ENCODE assay signal across 8 cellular contexts in the genomic region with DNA sequence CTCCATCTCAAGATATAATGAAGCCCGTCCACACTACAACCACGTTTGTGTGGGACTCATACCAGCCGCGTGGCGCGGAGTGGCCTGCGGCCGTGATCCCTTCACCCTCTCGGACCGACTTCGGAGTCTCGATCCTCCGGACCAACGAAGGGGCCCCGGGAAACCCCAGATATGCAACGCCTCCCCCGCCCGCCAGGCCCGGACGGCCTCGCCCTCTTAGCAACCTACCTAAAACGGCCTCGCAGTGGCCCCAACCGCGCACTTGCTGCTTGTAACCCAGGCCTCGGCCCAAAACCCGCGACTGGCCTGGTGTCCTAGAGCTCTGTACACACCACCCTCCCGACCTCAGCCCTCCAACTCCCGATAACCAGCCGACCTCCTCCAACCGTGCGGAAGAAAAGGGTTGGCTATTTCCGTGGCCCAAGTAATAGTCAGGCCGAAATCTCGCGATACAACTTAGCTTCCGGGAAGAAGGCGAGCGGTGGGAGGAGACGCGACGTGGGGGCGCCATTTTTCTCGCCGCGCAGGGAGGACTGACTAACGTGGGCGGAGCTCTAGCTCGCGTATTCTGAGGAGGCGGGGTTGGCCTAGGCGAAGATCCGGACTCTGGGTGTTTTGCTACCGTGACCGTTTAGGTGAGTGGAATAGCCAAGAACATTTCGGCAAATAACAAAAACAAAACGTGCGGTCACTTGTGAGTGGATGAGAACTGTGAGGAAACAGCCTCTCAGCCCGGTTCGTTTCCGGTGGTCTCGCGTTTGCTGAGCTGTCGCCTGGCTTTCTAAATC. TPM values are rescaled to one million over a fixed set of nuclear protein-coding genes. Genes with fewer than 3 reads are reported as not detected.
DNase-seq lines count a peak whose midpoint lies in the region; ATAC-seq, FAIRE-seq and TF ChIP-seq lines count a peak whose summit lies in the region.

A gene (plus strand): TSS at position 579 of the 788 bp plus-strand sequence. CDS start 5,722 bp downstream, outside the sequence.
A gene with protein sequence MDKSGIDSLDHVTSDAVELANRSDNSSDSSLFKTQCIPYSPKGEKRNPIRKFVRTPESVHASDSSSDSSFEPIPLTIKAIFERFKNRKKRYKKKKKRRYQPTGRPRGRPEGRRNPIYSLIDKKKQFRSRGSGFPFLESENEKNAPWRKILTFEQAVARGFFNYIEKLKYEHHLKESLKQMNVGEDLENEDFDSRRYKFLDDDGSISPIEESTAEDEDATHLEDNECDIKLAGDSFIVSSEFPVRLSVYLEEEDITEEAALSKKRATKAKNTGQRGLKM (minus strand): TSS at position 402 of the 788 bp plus-strand sequence. CDS start 2,191 bp downstream, outside the sequence.

- peak; percentile 97 for FAIRE-seq in GM19239 (lab: Jason Lieb, UNC)

- H3K9me3 ChIP-seq in BE2C: no peaks in the 10 kb centered on the region

- DNase-seq in BE2C (peak; percentile 98), GM19239 (ENCODE audit: insufficient read length, low spot score) (peak; percentile 53), NCI-H524 treated with DMSO at 0.1 percent for 48 hours (lab: John Stamatoyannopoulos, UW) (peak; percentile 76)
- peak; percentile 95 to 97 for DNase-seq in activated CD4-positive, alpha-beta T cell treated with anti-CD3 and anti-CD28 coated beads for 4 hours
- DNase-seq in stimulated activated CD4-positive, alpha-beta T cell treated with anti-CD3 and anti-CD28 coated beads, Interleukin-1b, Interleukin-23, amount 100 ng/mL, for 4 hours (ENCODE audit: low read depth in 2 of 2): peak; percentile 85 to 95

- peak within 1 kb of the TSS; percentile 92 for H3K4me3 ChIP-seq in BE2C (ENCODE audit: low read depth, low read length)

- H3K36me3 ChIP-seq in BE2C: peaks cover 48% of the 10 kb centered on the region

- TF ChIP-seq CTCF in BE2C (IDR thresholded peaks at IDR 0.05; ENCODE audit: low read depth, low read length): no peak

- ATAC-seq in HG03457 (IDR thresholded peaks at IDR 0.05; ENCODE audit: unreplicated experiment): peak; percentile 91

- H3K27me3 ChIP-seq in BE2C (no peaks in the 10 kb centered on the region), layer of hippocampus (ENCODE audit: control insufficient read depth, insufficient read depth, low read length) (no peaks in the 10 kb centered on the region)

- H3K4me1 ChIP-seq in BE2C: no peaks in the 10 kb centered on the region

- H3K27ac ChIP-seq in cingulate gyrus (ENCODE audit: low read depth, low read length): peak within 1 kb of the TSS; percentile 81
- peak within 1 kb of the TSS; percentile 88 for H3K27ac ChIP-seq in layer of hippocampus (ENCODE audit: low read depth, low read length)

RNA-seq across cellular contexts. Expression of the first gene that starts in this region (rescaled TPM):
- 27.2 TPM for polyA plus RNA-seq in BE2C (2012; ENCODE audit: insufficient read depth, insufficient read length, low read depth)

RNA-seq across cellular contexts. Expression of the second gene that starts in this region (rescaled TPM):
- 83.7 TPM for polyA plus RNA-seq in BE2C (2012; ENCODE audit: insufficient read depth, insufficient read length, low read depth)

Comparison
In these comparisons a context has a peak if more than half of its experiments do, and no peak if none do; other contexts are left out.
1. Peak in every context shown above with its lines: DNase-seq, ATAC-seq, H3K4me3 ChIP-seq and H3K27ac ChIP-seq.